In genomic region chr4:79576480-79576803, GRCh38 we compare ENCODE assay signal across 8 cellular contexts.
DNase-seq lines count a peak whose midpoint lies in the region; ATAC-seq and TF ChIP-seq lines count a peak whose summit lies in the region.

No MANE protein-coding gene starts in this region.

- H3K27me3 ChIP-seq in cardiac muscle cell (no peaks in the 10 kb centered on the region), testis (no peaks in the 10 kb centered on the region)

- DNase-seq in AG10803 (ENCODE audit: low read depth) (peak; percentile 21), T-helper 17 cell (no peak), cardiac muscle cell (ENCODE audit: low read depth in 1 of 2, low spot score in 1 of 2) (peak; percentile 65 to 68), testis (no peak), COLO829 (ENCODE audit: low spot score) (no peak)
- no peak for DNase-seq in stimulated activated CD4-positive, alpha-beta T cell treated with anti-CD3 and anti-CD28 coated beads, Interleukin-15, amount 100 ng/mL, for 24 hours

- ATAC-seq in GM18867 (IDR thresholded peaks at IDR 0.05; ENCODE audit: unreplicated experiment) (peak; percentile 82), T-helper 17 cell (peak; percentile 35)

- no peak overlapping the region for H3K27ac Mint-ChIP-seq in T-helper 17 cell

- WGBS in testis, 2 donors, result 50 to 59% methylated on average over 6 of the region's 6 CpGs

- no peaks in the 10 kb centered on the region for H3K4me1 Mint-ChIP-seq in T-helper 17 cell

- no peak overlapping the region for H3K4me3 ChIP-seq in AG10803 (ENCODE audit: low read length)
- no peak overlapping the region for H3K4me3 ChIP-seq in cardiac muscle cell
- no peak overlapping the region for H3K4me3 ChIP-seq in testis

- H3K4me1 ChIP-seq in cardiac muscle cell (ENCODE audit: low read depth), result no peaks in the 10 kb centered on the region
- no peaks in the 10 kb centered on the region for H3K4me1 ChIP-seq in testis

- peaks cover 26% of the 10 kb centered on the region for H3K27me3 Mint-ChIP-seq in T-helper 17 cell

- intact Hi-C loops in testis (cut with DNase I; ENCODE audit: low total_unique reads), result no loop called here

- TF ChIP-seq CTCF in AG10803 (conservative IDR thresholded peaks at IDR 0.05; ENCODE audit: low read length), result peak; percentile 50
- TF ChIP-seq CTCF in LNCAP (IDR thresholded peaks at IDR 0.05), result peak; percentile 64
- peak; percentile 65 for TF ChIP-seq CTCF in cardiac muscle cell (IDR thresholded peaks at IDR 0.05; ENCODE audit: low read depth, low read length)
- TF ChIP-seq CTCF in testis (IDR thresholded peaks at IDR 0.05), result peak in 2 of 3 experiments; percentile 10 to 38

- H3K27ac ChIP-seq in cardiac muscle cell, result no peak overlapping the region
- no peak overlapping the region for H3K27ac ChIP-seq in testis

- no peaks in the 10 kb centered on the region for H3K9me3 ChIP-seq in T-helper 17 cell (ENCODE audit: control insufficient read depth, low read length, poor library complexity, severe bottlenecking)
- H3K9me3 ChIP-seq in cardiac muscle cell (ENCODE audit: low read depth), result no peaks in the 10 kb centered on the region
- no peaks in the 10 kb centered on the region for H3K9me3 ChIP-seq in testis

- no peak for TF ChIP-seq POLR2A in testis (IDR thresholded peaks at IDR 0.05)

- H3K36me3 ChIP-seq in cardiac muscle cell (no peaks in the 10 kb centered on the region), testis (ENCODE audit: low read depth, missing control alignments) (no peaks in the 10 kb centered on the region)

- no peaks in the 10 kb centered on the region for H3K36me3 Mint-ChIP-seq in T-helper 17 cell (ENCODE audit: low read depth)

- no peak overlapping the region for H3K4me3 Mint-ChIP-seq in T-helper 17 cell

Comparison
In these comparisons a context has a peak if more than half of its experiments do, and no peak if none do; other contexts are left out.
1. DNase-seq: peak in AG10803 (single experiment) and cardiac muscle cell (2 of 2); none in T-helper 17 cell (0 of 3), testis (single experiment), COLO829 (single experiment) and stimulated activated CD4-positive, alpha-beta T cell treated with anti-CD3 and anti-CD28 coated beads, Interleukin-15, amount 100 ng/mL, for 24 hours (single experiment).
2. Peak in every context shown above with its lines, with median percentiles within 50 percentile points of each other: CTCF ChIP-seq.